ENCODE assay signal across 13 cellular contexts in the genomic region with DNA sequence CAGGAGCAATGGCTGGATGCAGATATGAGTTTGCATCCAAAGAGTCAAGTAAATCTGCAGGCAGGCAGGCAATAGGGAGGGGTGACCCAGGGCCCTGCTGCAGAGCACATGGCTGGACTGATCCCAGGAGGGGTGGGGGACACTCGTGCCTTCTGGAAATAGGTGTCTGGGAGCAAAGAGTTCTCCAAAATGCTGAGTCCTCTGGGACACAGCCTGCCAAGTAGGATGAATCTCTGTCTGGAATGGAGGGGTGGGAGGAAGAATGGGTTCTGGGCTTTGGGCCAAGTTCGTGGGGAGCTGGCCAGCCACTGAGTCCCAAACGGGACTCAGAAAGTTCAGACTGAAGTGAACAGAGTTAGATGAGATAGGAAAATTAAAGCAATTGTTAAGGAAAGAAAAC.
DNase-seq lines count a peak whose midpoint lies in the region; TF ChIP-seq lines count a peak whose summit lies in the region.
"Had no signal": no experiment of that assay in that cellular context is flagged by ENCODE, and none has a peak within 500 bp of the region (broad histone marks: within the 10 kb centered on the region; RNA-seq: fewer than 3 reads in every experiment).

No MANE protein-coding gene starts in this region.

- CTCF ChIA-PET in SK-N-SH (lab: Yijun Ruan, JAX), result interaction anchor here (1.7 kb wide), 1 partner anchor 17 kb away, joined by 4 read pairs; no protein-coding TSS in a partner anchor

- H3K4me1 ChIP-seq in BE2C (peaks cover 15% of the 10 kb centered on the region), SK-N-SH (ENCODE audit: control insufficient read depth in 1 of 2, insufficient read depth in 2 of 2, low read depth in 1 of 2, low read length in 1 of 2) (peaks cover 12 to 26% of the 10 kb centered on the region in 2 experiments), ovary (ENCODE audit: insufficient read depth) (peaks cover 3% of the 10 kb centered on the region)
- H3K4me1 ChIP-seq: prostate gland had no signal

- no peaks in the 10 kb centered on the region for H3K36me3 ChIP-seq in BE2C
- H3K36me3 ChIP-seq in SK-N-SH (replicated peaks in 1 of 2; ENCODE audit: control insufficient read depth in 1 of 2, insufficient read depth in 2 of 2, low read length in 1 of 2), result no peaks in the 10 kb centered on the region
- no peaks in the 10 kb centered on the region for H3K36me3 ChIP-seq in ovary
- H3K36me3 ChIP-seq: prostate gland had no signal

- no peaks in the 10 kb centered on the region for H3K79me2 ChIP-seq in SK-N-SH (ENCODE audit: insufficient read depth)

- H3K4me3 ChIP-seq in BE2C (ENCODE audit: low read depth, low read length), result no peak overlapping the region
- peak overlapping the region in 1 of 2 experiments; percentile 19; a peak in 1 of 4 replicates for H3K4me3 ChIP-seq in SK-N-SH (ENCODE audit: low read depth in 2 of 2, low read length in 1 of 2)
- H3K4me3 ChIP-seq in foreskin fibroblast (ENCODE audit: low read depth in 1 of 2, low read length in 2 of 2), result no peak overlapping the region
- no peak overlapping the region for H3K4me3 ChIP-seq in ovary
- H3K4me3 ChIP-seq: prostate gland had no signal

- peak overlapping the region; percentile 4; the same call in 1 of the 2 replicates for H3K9ac ChIP-seq in SK-N-SH

- TF ChIP-seq EP300 in SK-N-SH (IDR thresholded peaks at IDR 0.05; ENCODE audit: borderline replicate concordance in 1 of 2, low read depth in 1 of 2, low read length in 1 of 2) (peak in 1 of 2 experiments; percentile 70; a peak in 1 of 4 replicates), ovary (IDR thresholded peaks at IDR 0.05) (no peak)

- no peaks in the 10 kb centered on the region for H4K20me1 ChIP-seq in SK-N-SH (ENCODE audit: insufficient read depth)

- 0% methylated on average over 3 of the region's 3 CpGs for WGBS in SK-N-SH (ENCODE audit: low lambda C conversion rate)
- WGBS in ovary, 3 donors, result 0 to 2% (median 0%) methylated on average over 3 of the region's 3 CpGs

- peaks cover 6% of the 10 kb centered on the region for H3K4me1 Mint-ChIP-seq in glutamatergic neuron (ENCODE audit: low read depth, unreplicated experiment)
- H3K4me1 Mint-ChIP-seq: activated CD4-positive, alpha-beta memory T cell treated with anti-CD3 and anti-CD28 coated beads, Interleukin-2, amount 10 ng/mL, durations not matched to agents 7 days and 5 days had no signal

- no peak for TF ChIP-seq CTCF in BE2C (IDR thresholded peaks at IDR 0.05; ENCODE audit: low read depth, low read length)
- no peak for TF ChIP-seq CTCF in SK-N-SH (IDR thresholded peaks at IDR 0.05)
- TF ChIP-seq CTCF in foreskin fibroblast (IDR thresholded peaks at IDR 0.05; ENCODE audit: low read depth, low read length), result no peak
- TF ChIP-seq CTCF in ovary (IDR thresholded peaks at IDR 0.05), result no peak
- no peak for TF ChIP-seq CTCF in glutamatergic neuron (IDR thresholded peaks at IDR 0.05; ENCODE audit: partially characterized antibody, unreplicated experiment)

- H3K36me3 Mint-ChIP-seq in glutamatergic neuron (ENCODE audit: unreplicated experiment), result no peaks in the 10 kb centered on the region
- H3K36me3 Mint-ChIP-seq: brain had no signal

- H3K27ac ChIP-seq in SK-N-SH (ENCODE audit: low read depth in 2 of 2, low read length in 1 of 2) (peak overlapping the region in 1 of 2 experiments; percentile 74; a peak in 3 of 4 replicates), ovary (no peak overlapping the region)
- H3K27ac ChIP-seq: prostate gland had no signal

- no peaks in the 10 kb centered on the region for H3K9me2 ChIP-seq in SK-N-SH

- peaks cover 8% of the 10 kb centered on the region for H3F3A ChIP-seq in SK-N-SH (replicated peaks; ENCODE audit: insufficient read depth)

- POLR2A ChIA-PET in SK-N-SH (lab: Yijun Ruan, JAX), result no interaction called here

- H3K27me3 ChIP-seq in BE2C (no peaks in the 10 kb centered on the region), SK-N-SH (ENCODE audit: insufficient read depth) (no peaks in the 10 kb centered on the region), ovary (no peaks in the 10 kb centered on the region)

- TF ChIP-seq POLR2A in ovary (IDR thresholded peaks at IDR 0.05), result no peak

- intact Hi-C loops in ovary (cut with DNase I), result no loop called here

- no peak overlapping the region for H3K4me3 Mint-ChIP-seq in glutamatergic neuron (ENCODE audit: unreplicated experiment)
- H3K4me3 Mint-ChIP-seq: activated CD4-positive, alpha-beta memory T cell treated with anti-CD3 and anti-CD28 coated beads, Interleukin-2, amount 10 ng/mL, durations not matched to agents 7 days and 5 days; brain had no signal

- no peaks in the 10 kb centered on the region for H3K27me3 Mint-ChIP-seq in glutamatergic neuron (ENCODE audit: unreplicated experiment)

- no peak overlapping the region for H3K27ac Mint-ChIP-seq in glutamatergic neuron (ENCODE audit: unreplicated experiment)
- H3K27ac Mint-ChIP-seq: activated CD4-positive, alpha-beta memory T cell treated with anti-CD3 and anti-CD28 coated beads, Interleukin-2, amount 10 ng/mL, durations not matched to agents 7 days and 5 days had no signal

- H3K4me2 ChIP-seq in SK-N-SH, result peak overlapping the region; percentile 63

- H2AFZ ChIP-seq in SK-N-SH (ENCODE audit: low read depth), result peak overlapping the region; percentile 9; the same call in 1 of the 2 replicates

- TF ChIP-seq RAD21 in SK-N-SH (IDR thresholded peaks at IDR 0.05; ENCODE audit: low read length), result no peak

- DNase-seq in BE2C (peak; percentile 64), SK-N-SH (peak; percentile 27), foreskin fibroblast (peak; percentile 86 to 91), ovary (peak in 4 of 5 donors; percentile 8 to 60 (median 35)), SW 1271 (lab: John Stamatoyannopoulos, UW) (no peak), glutamatergic neuron (no peak), HuH-7.5 (ENCODE audit: low spot score) (no peak), DMS79 treated with DMSO at 0.1 percent for 48 hours (lab: John Stamatoyannopoulos, UW) (no peak)
- DNase-seq: activated CD4-positive, alpha-beta memory T cell treated with anti-CD3 and anti-CD28 coated beads, Interleukin-2, amount 10 ng/mL, durations not matched to agents 7 days and 5 days; NCI-H2029 treated with DMSO at 0.1 percent for 48 hours; SIG-M5 had no signal

- H3K9me3 ChIP-seq in BE2C, result no peaks in the 10 kb centered on the region
- no peaks in the 10 kb centered on the region for H3K9me3 ChIP-seq in SK-N-SH
- no peaks in the 10 kb centered on the region for H3K9me3 ChIP-seq in ovary
- H3K9me3 ChIP-seq: prostate gland had no signal

- peaks cover 2% of the 10 kb centered on the region for H3K9me3 Mint-ChIP-seq in glutamatergic neuron (ENCODE audit: unreplicated experiment)
- H3K9me3 Mint-ChIP-seq: activated CD4-positive, alpha-beta memory T cell treated with anti-CD3 and anti-CD28 coated beads, Interleukin-2, amount 10 ng/mL, durations not matched to agents 7 days and 5 days had no signal

TF ChIP-seq in SK-N-SH, 30 proteins besides CTCF, POLR2A, EP300 and RAD21 (continues in another document):
- peak; percentile 77; the same call in 1 of the 2 replicates for TF ChIP-seq REST (IDR thresholded peaks at IDR 0.05; ENCODE audit: low read depth, low read length)
- TF ChIP-seq TCF12 (IDR thresholded peaks at IDR 0.05), result peak; percentile 62
- TF ChIP-seq JUND (IDR thresholded peaks at IDR 0.05), result peak; percentile 24; the same call in 1 of the 2 replicates
- TF ChIP-seq, protein P1, sequence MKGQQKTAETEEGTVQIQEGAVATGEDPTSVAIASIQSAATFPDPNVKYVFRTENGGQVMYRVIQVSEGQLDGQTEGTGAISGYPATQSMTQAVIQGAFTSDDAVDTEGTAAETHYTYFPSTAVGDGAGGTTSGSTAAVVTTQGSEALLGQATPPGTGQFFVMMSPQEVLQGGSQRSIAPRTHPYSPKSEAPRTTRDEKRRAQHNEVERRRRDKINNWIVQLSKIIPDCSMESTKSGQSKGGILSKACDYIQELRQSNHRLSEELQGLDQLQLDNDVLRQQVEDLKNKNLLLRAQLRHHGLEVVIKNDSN (IDR thresholded peaks at IDR 0.05; ENCODE audit: borderline replicate concordance, low read depth), result no peak
- no peak for TF ChIP-seq FOXM1 (IDR thresholded peaks at IDR 0.05; ENCODE audit: low read depth)
- no peak for TF ChIP-seq GABPA (IDR thresholded peaks at IDR 0.05; ENCODE audit: low read depth)
- peak; percentile 93 for TF ChIP-seq NFIC (IDR thresholded peaks at IDR 0.05; ENCODE audit: borderline replicate concordance)
- TF ChIP-seq TEAD4 (IDR thresholded peaks at IDR 0.05; ENCODE audit: borderline replicate concordance, insufficient read depth), result peak; percentile 35; the same call in 1 of the 2 replicates
- peak; percentile 13; the same call in 1 of the 2 replicates for TF ChIP-seq YY1 (IDR thresholded peaks at IDR 0.05; ENCODE audit: low read depth)
- TF ChIP-seq FOSL2 (IDR thresholded peaks at IDR 0.05; ENCODE audit: borderline replicate concordance, low read depth), result peak; percentile 22; the same call in 1 of the 2 replicates
- TF ChIP-seq TAF1 (IDR thresholded peaks at IDR 0.05; ENCODE audit: borderline replicate concordance, low read depth, low read length), result no peak

Comparison
In these comparisons a context has a peak if more than half of its experiments do, and no peak if none do; other contexts are left out.
1. DNase-seq: peak in BE2C (single experiment), SK-N-SH (single experiment), foreskin fibroblast (2 of 2) and ovary (4 of 5); none in SW 1271 (0 of 2), glutamatergic neuron (single experiment), HuH-7.5 (single experiment) and DMS79 treated with DMSO at 0.1 percent for 48 hours (single experiment).